ENCODE assay signal across 9 cellular contexts in genomic region chr5:176535655-176536131, GRCh38. TPM values are rescaled to one million over a fixed set of nuclear protein-coding genes. Genes with fewer than 3 reads are reported as not detected.
DNase-seq lines count a peak whose midpoint lies in the region; ATAC-seq and FAIRE-seq lines count a peak whose summit lies in the region.
"Had no signal": no experiment of that assay in that cellular context is flagged by ENCODE, and none has a peak within 500 bp of the region (broad histone marks: within the 10 kb centered on the region; RNA-seq: fewer than 3 reads in every experiment).

No MANE protein-coding gene starts in this region.

- H3K27ac Mint-ChIP-seq in activated CD8-positive, alpha-beta T cell treated with anti-CD3 and anti-CD28 coated beads, Interleukin-2, amount 10 ng/mL, durations not matched to agents 7 days and 5 days = peak overlapping the region; percentile 99
- H3K27ac Mint-ChIP-seq in stimulated activated memory B cell treated with anti-CD40 and anti-IgM and Interleukin-4, amounts not matched to agents 10 μg/mL and 1 μg/mL and 100 μg/mL, for 72 hours = peak overlapping the region; percentile 93

- no peaks in the 10 kb centered on the region for H3K9me3 Mint-ChIP-seq in activated T-cell treated with anti-CD3 and anti-CD28 coated beads, Interleukin-2, amount 50 U/mL, for 4 hours
- no peaks in the 10 kb centered on the region for H3K9me3 Mint-ChIP-seq in activated CD8-positive, alpha-beta T cell treated with anti-CD3 and anti-CD28 coated beads, Interleukin-2, amount 10 ng/mL, durations not matched to agents 7 days and 5 days (ENCODE audit: insufficient read depth)
- no peaks in the 10 kb centered on the region for H3K9me3 Mint-ChIP-seq in stimulated activated memory B cell treated with anti-CD40 and anti-IgM and Interleukin-4, amounts not matched to agents 10 μg/mL and 1 μg/mL and 100 μg/mL, for 72 hours

- ATAC-seq in activated T-cell treated with anti-CD3 and anti-CD28 coated beads, Interleukin-2, amount 50 U/mL, for 4 hours = no peak
- ATAC-seq in activated CD8-positive, alpha-beta T cell treated with anti-CD3 and anti-CD28 coated beads, Interleukin-2, amount 10 ng/mL, durations not matched to agents 7 days and 5 days = no peak
- no peak for ATAC-seq in stimulated activated memory B cell treated with anti-CD40 and anti-IgM and Interleukin-4, amounts not matched to agents 10 μg/mL and 1 μg/mL and 100 μg/mL, for 72 hours

- H3K36me3 Mint-ChIP-seq in activated T-cell treated with anti-CD3 and anti-CD28 coated beads, Interleukin-2, amount 50 U/mL, for 4 hours (ENCODE audit: insufficient read depth) = peaks cover 4% of the 10 kb centered on the region
- peaks cover 44% of the 10 kb centered on the region for H3K36me3 Mint-ChIP-seq in activated CD8-positive, alpha-beta T cell treated with anti-CD3 and anti-CD28 coated beads, Interleukin-2, amount 10 ng/mL, durations not matched to agents 7 days and 5 days (ENCODE audit: low read depth)
- peaks cover 5% of the 10 kb centered on the region for H3K36me3 Mint-ChIP-seq in stimulated activated memory B cell treated with anti-CD40 and anti-IgM and Interleukin-4, amounts not matched to agents 10 μg/mL and 1 μg/mL and 100 μg/mL, for 72 hours

- peak overlapping the region; percentile 97 for H3K4me3 Mint-ChIP-seq in activated T-cell treated with anti-CD3 and anti-CD28 coated beads, Interleukin-2, amount 50 U/mL, for 4 hours
- H3K4me3 Mint-ChIP-seq in activated CD8-positive, alpha-beta T cell treated with anti-CD3 and anti-CD28 coated beads, Interleukin-2, amount 10 ng/mL, durations not matched to agents 7 days and 5 days = peak overlapping the region; percentile 95
- peak overlapping the region; percentile 91 for H3K4me3 Mint-ChIP-seq in stimulated activated memory B cell treated with anti-CD40 and anti-IgM and Interleukin-4, amounts not matched to agents 10 μg/mL and 1 μg/mL and 100 μg/mL, for 72 hours

- H3K9ac ChIP-seq in iPS-15b (ENCODE audit: low read depth, low read length) = peak overlapping the region; percentile 95

- FAIRE-seq in GM19239 (lab: Jason Lieb, UNC) = no peak
- FAIRE-seq: colon had no signal

- peaks cover 63% of the 10 kb centered on the region for H3K4me1 Mint-ChIP-seq in activated T-cell treated with anti-CD3 and anti-CD28 coated beads, Interleukin-2, amount 50 U/mL, for 4 hours (ENCODE audit: low read depth)
- H3K4me1 Mint-ChIP-seq in activated CD8-positive, alpha-beta T cell treated with anti-CD3 and anti-CD28 coated beads, Interleukin-2, amount 10 ng/mL, durations not matched to agents 7 days and 5 days (ENCODE audit: low read depth) = peaks cover 70% of the 10 kb centered on the region
- H3K4me1 Mint-ChIP-seq in stimulated activated memory B cell treated with anti-CD40 and anti-IgM and Interleukin-4, amounts not matched to agents 10 μg/mL and 1 μg/mL and 100 μg/mL, for 72 hours = peaks cover 61% of the 10 kb centered on the region

- H3K4me3 ChIP-seq in iPS-15b (ENCODE audit: low read depth, low read length) = peak overlapping the region; percentile 72

- peaks cover 17% of the 10 kb centered on the region for H3K4me1 ChIP-seq in iPS-15b (ENCODE audit: control insufficient read depth, insufficient read depth, low read length)

- no peaks in the 10 kb centered on the region for H3K27me3 ChIP-seq in iPS-15b (ENCODE audit: control insufficient read depth, insufficient read depth, low read length)

- CTCF ChIA-PET in activated CD8-positive, alpha-beta T cell treated with anti-CD3 and anti-CD28 coated beads, Interleukin-2, amount 10 ng/mL, durations not matched to agents 7 days and 5 days (lab: Charles Lee) = interaction anchor here (1.5 to 8.5 kb wide), 4 partner anchors 7 to 119 kb away, joined by 5 to 65 read pairs (median 22); partner anchors contain the start of genes CLTB and FAF2

- DNase-seq in activated T-cell treated with anti-CD3 and anti-CD28 coated beads, Interleukin-2, amount 50 U/mL, for 4 hours = no peak
- DNase-seq in activated T-cell treated with anti-CD3 and anti-CD28 coated beads for 4 hours = no peak
- peak; percentile 47 for DNase-seq in activated CD8-positive, alpha-beta T cell treated with anti-CD3 and anti-CD28 coated beads, Interleukin-2, amount 10 ng/mL, durations not matched to agents 7 days and 5 days
- no peak for DNase-seq in stimulated activated CD4-positive, alpha-beta T cell treated with anti-CD3 and anti-CD28 coated beads, Interleukin-2, amount 100 ng/mL, for 48 hours
- DNase-seq in NCI-H187 (lab: John Stamatoyannopoulos, UW) = no peak
- DNase-seq in GM19239 (ENCODE audit: insufficient read length, low spot score) = no peak

- H3K9me3 ChIP-seq in iPS-15b (ENCODE audit: control insufficient read depth, insufficient read depth, low read length) = no peaks in the 10 kb centered on the region

- no peaks in the 10 kb centered on the region for H3K27me3 Mint-ChIP-seq in activated T-cell treated with anti-CD3 and anti-CD28 coated beads, Interleukin-2, amount 50 U/mL, for 4 hours (ENCODE audit: low read depth)
- H3K27me3 Mint-ChIP-seq in activated CD8-positive, alpha-beta T cell treated with anti-CD3 and anti-CD28 coated beads, Interleukin-2, amount 10 ng/mL, durations not matched to agents 7 days and 5 days (ENCODE audit: low read depth) = no peaks in the 10 kb centered on the region
- H3K27me3 Mint-ChIP-seq in stimulated activated memory B cell treated with anti-CD40 and anti-IgM and Interleukin-4, amounts not matched to agents 10 μg/mL and 1 μg/mL and 100 μg/mL, for 72 hours = no peaks in the 10 kb centered on the region

- POLR2A ChIA-PET in activated CD8-positive, alpha-beta T cell treated with anti-CD3 and anti-CD28 coated beads, Interleukin-2, amount 10 ng/mL, durations not matched to agents 7 days and 5 days (lab: Charles Lee) = interaction anchor here (0.7 to 3.7 kb wide), 11 partner anchors 8 to 1002 kb away, joined by 3 to 35 read pairs (median 5); partner anchors contain the start of genes CDHR2, FAF2 and KIAA1191

- H3K36me3 ChIP-seq in iPS-15b (ENCODE audit: control insufficient read depth, insufficient read depth, low read length) = peaks cover 24% of the 10 kb centered on the region

RNA-seq across cellular contexts. Expression of gene RNF44, which starts 1.5 kb away (rescaled TPM):
- 10 to 100 TPM; 55.0 to 58.5 (median 58.4) TPM for total RNA-seq in activated T-cell treated with anti-CD3 and anti-CD28 coated beads, Interleukin-2, amount 50 U/mL, for 4 hours
- total RNA-seq in activated CD8-positive, alpha-beta T cell treated with anti-CD3 and anti-CD28 coated beads, Interleukin-2, amount 10 ng/mL, durations not matched to agents 7 days and 5 days = 10 to 100 TPM; 88.3 to 92.7 TPM

RNA-seq across cellular contexts. Expression of gene CDHR2, which starts 13.4 kb away (rescaled TPM):
- under 1 TPM; 0.29 to 0.43 (median 0.33) TPM for total RNA-seq in activated T-cell treated with anti-CD3 and anti-CD28 coated beads, Interleukin-2, amount 50 U/mL, for 4 hours
- 1 to 10 TPM; 2.1 to 2.2 TPM for total RNA-seq in activated CD8-positive, alpha-beta T cell treated with anti-CD3 and anti-CD28 coated beads, Interleukin-2, amount 10 ng/mL, durations not matched to agents 7 days and 5 days
